In genomic region chr9:137902646-137903045, GRCh38 we compare ENCODE assay signal across 18 cellular contexts. TPM values are rescaled to one million over a fixed set of nuclear protein-coding genes. Genes with fewer than 3 reads are reported as not detected.
"Had no signal": no experiment of that assay in that cellular context is flagged by ENCODE, and none has a peak within 500 bp of the region (broad histone marks: within the 10 kb centered on the region; RNA-seq: fewer than 3 reads in every experiment).

No MANE protein-coding gene starts in this region.

- H3K9me3 ChIP-seq: prostate gland, sigmoid colon, thyroid gland had no signal

- DNase-seq: effector CD4-positive, alpha-beta T cell; mesenchymal stem cell; midbrain; naive thymus-derived CD8-positive, alpha-beta T cell; nephron progenitor cell; nucleus accumbens; right cardiac atrium; sigmoid colon; stimulated activated CD4-positive, alpha-beta T cell treated with anti-CD3 and anti-CD28 coated beads, Interleukin-2, amount 100 ng/mL, for 24 hours; stimulated activated CD4-positive, alpha-beta T cell treated with anti-CD3 and anti-CD28 coated beads, Interleukin-4, amount 100 ng/mL, for 24 hours; stimulated activated naive CD4-positive, alpha-beta T cell treated with Interleukin-2 at 50 U/mL for 16 hours; stomach; thyroid gland; trophoblast cell had no signal

- H3K27ac ChIP-seq: prostate gland, sigmoid colon, stomach, thyroid gland had no signal

- ATAC-seq: naive thymus-derived CD8-positive, alpha-beta T cell; right cardiac atrium; stimulated activated effector memory CD8-positive, alpha-beta T cell treated with anti-CD3 and anti-CD28 coated beads, Interleukin-12 subunit alpha, Interleukin-12 subunit beta, amount 100 ng/mL, for 72 hours had no signal

- H3K36me3 ChIP-seq: prostate gland, sigmoid colon, stomach, thyroid gland had no signal

- H3K27me3 ChIP-seq: sigmoid colon, thyroid gland had no signal

- H3K4me3 ChIP-seq: dorsolateral prefrontal cortex, prostate gland, sigmoid colon, stomach, thyroid gland had no signal

- H3K4me1 ChIP-seq: prostate gland, sigmoid colon, stomach, thyroid gland had no signal

RNA-seq across cellular contexts. Expression of gene CACNA1B, which starts 25.1 kb away (rescaled TPM):
- total RNA-seq: naive thymus-derived CD8-positive, alpha-beta T cell; subcutaneous adipose tissue had no signal
